In genomic region chr14:102042699-102043098, GRCh38 we compare ENCODE assay signal across 1 cellular context.
TF ChIP-seq lines count a peak whose summit lies in the region.

No MANE protein-coding gene starts in this region.

TF ChIP-seq in IMR-90, 13 proteins besides CTCF, POLR2A, EP300 and RAD21 (continued from another document):
- TF ChIP-seq ELK1 (IDR thresholded peaks at IDR 0.05; ENCODE audit: borderline replicate concordance, low read depth, low read length) = no peak
- TF ChIP-seq NFE2L2 (IDR thresholded peaks at IDR 0.05; ENCODE audit: low read depth, low read length) = no peak
- TF ChIP-seq CHD1 (IDR thresholded peaks at IDR 0.05; ENCODE audit: low read depth, low read length) = no peak
- TF ChIP-seq MXI1 (IDR thresholded peaks at IDR 0.05; ENCODE audit: borderline replicate concordance, low read depth, low read length) = no peak
- TF ChIP-seq RCOR1 (IDR thresholded peaks at IDR 0.05; ENCODE audit: insufficient replicate concordance, low read length) = no peak
- no peak for TF ChIP-seq MAFK (IDR thresholded peaks at IDR 0.05; ENCODE audit: low read depth, low read length)
- TF ChIP-seq RFX5 (IDR thresholded peaks at IDR 0.05; ENCODE audit: low read depth, low read length) = no peak
- no peak for TF ChIP-seq USF2 (IDR thresholded peaks at IDR 0.05; ENCODE audit: low read depth, low read length)
TF ChIP-seq in IMR-90: peak in this region for 0.
